7 cellular contexts compared by ENCODE assay signal in genomic region chr10:118850418-118851061, GRCh38.
DNase-seq lines count a peak whose midpoint lies in the region; TF ChIP-seq lines count a peak whose summit lies in the region.

No MANE protein-coding gene starts in this region.

- TF ChIP-seq POLR2A in suprapubic skin (IDR thresholded peaks at IDR 0.05) = no peak

- H3K9me3 ChIP-seq in right atrium auricular region = no peaks in the 10 kb centered on the region
- H3K9me3 ChIP-seq in suprapubic skin = no peaks in the 10 kb centered on the region

- no peak overlapping the region for H3K4me3 Mint-ChIP-seq in activated naive CD4-positive, alpha-beta T cell treated with anti-CD3 and anti-CD28 coated beads for 36 hours

- no peak for TF ChIP-seq EP300 in suprapubic skin (IDR thresholded peaks at IDR 0.05)

- DNase-seq in Jurkat, Clone E6-1 (ENCODE audit: low read depth, low spot score) = peak; percentile 61
- peak; percentile 78 for DNase-seq in SK-MEL-5 (ENCODE audit: low read depth, low spot score)
- DNase-seq in activated naive CD4-positive, alpha-beta T cell treated with anti-CD3 and anti-CD28 coated beads for 36 hours = peak; percentile 93
- peak; percentile 76 for DNase-seq in right atrium auricular region (ENCODE audit: low spot score)
- DNase-seq in stimulated activated CD4-positive, alpha-beta T cell treated with anti-CD3 and anti-CD28 coated beads, Interleukin-12 subunit alpha, Interleukin-12 subunit beta, amount 100 ng/mL, for 48 hours (ENCODE audit: low read depth in 2 of 3, low spot score in 1 of 3) = peak; percentile 70 to 83 (median 77)
- DNase-seq in suprapubic skin (ENCODE audit: low spot score in 2 of 2) = no peak

- WGBS in suprapubic skin = 49% methylated on average over 3 of the region's 3 CpGs

- H3K27ac ChIP-seq in right atrium auricular region = no peak overlapping the region
- H3K27ac ChIP-seq in suprapubic skin = no peak overlapping the region

- no peaks in the 10 kb centered on the region for H3K4me1 ChIP-seq in right atrium auricular region
- peaks cover 2% of the 10 kb centered on the region for H3K4me1 ChIP-seq in suprapubic skin

- in situ Hi-C loops in SK-MEL-5 (cut with HindIII; ENCODE audit: low pct_unique_long_range_greater_than_20kb, low sequenced_read_pairs) = no loop called here

- no peaks in the 10 kb centered on the region for H3K36me3 ChIP-seq in right atrium auricular region
- H3K36me3 ChIP-seq in suprapubic skin = no peaks in the 10 kb centered on the region

- no peaks in the 10 kb centered on the region for H3K36me3 Mint-ChIP-seq in activated naive CD4-positive, alpha-beta T cell treated with anti-CD3 and anti-CD28 coated beads for 36 hours (ENCODE audit: low read depth)

- H3K27me3 ChIP-seq in right atrium auricular region = no peaks in the 10 kb centered on the region
- H3K27me3 ChIP-seq in suprapubic skin = no peaks in the 10 kb centered on the region

- peaks cover 2% of the 10 kb centered on the region for H3K27me3 Mint-ChIP-seq in activated naive CD4-positive, alpha-beta T cell treated with anti-CD3 and anti-CD28 coated beads for 36 hours (ENCODE audit: low read depth)

- intact Hi-C loops in activated naive CD4-positive, alpha-beta T cell treated with anti-CD3 and anti-CD28 coated beads for 36 hours (cut with micrococcal nuclease) = loop anchor here (1.0 to 5.0 kb wide), 3 partner anchors 48 to 282 kb away; no protein-coding TSS in a partner anchor

- H3K4me3 ChIP-seq in Jurkat, Clone E6-1 (ENCODE audit: low read length) = no peak overlapping the region
- H3K4me3 ChIP-seq in right atrium auricular region (no peak overlapping the region), suprapubic skin (no peak overlapping the region)

- no peak overlapping the region for H3K27ac Mint-ChIP-seq in activated naive CD4-positive, alpha-beta T cell treated with anti-CD3 and anti-CD28 coated beads for 36 hours

- peak; percentile 69 for TF ChIP-seq CTCF in GM12874 (IDR thresholded peaks at IDR 0.05; ENCODE audit: insufficient read depth, low read depth, low read length)
- TF ChIP-seq CTCF in right atrium auricular region (IDR thresholded peaks at IDR 0.05) = peak; percentile 25 to 60
- peak in 1 of 2 donors; percentile 62 for TF ChIP-seq CTCF in suprapubic skin (IDR thresholded peaks at IDR 0.05)

- H3K9me3 Mint-ChIP-seq in activated naive CD4-positive, alpha-beta T cell treated with anti-CD3 and anti-CD28 coated beads for 36 hours = no peaks in the 10 kb centered on the region

- no peaks in the 10 kb centered on the region for H3K4me1 Mint-ChIP-seq in activated naive CD4-positive, alpha-beta T cell treated with anti-CD3 and anti-CD28 coated beads for 36 hours (ENCODE audit: low read depth)

- CTCF ChIA-PET in activated naive CD4-positive, alpha-beta T cell treated with anti-CD3 and anti-CD28 coated beads for 36 hours (lab: Charles Lee) = interaction anchor here (0.5 to 1.4 kb wide), 18 partner anchors 9 to 1453 kb away, joined by 3 to 10 read pairs (median 3); partner anchors contain the start of gene CACUL1

Comparison
In these comparisons a context has a peak if more than half of its experiments do, and no peak if none do; other contexts are left out.
1. DNase-seq: peak in Jurkat, Clone E6-1 (single experiment), SK-MEL-5 (single experiment), activated naive CD4-positive, alpha-beta T cell treated with anti-CD3 and anti-CD28 coated beads for 36 hours (single experiment), right atrium auricular region (single experiment) and stimulated activated CD4-positive, alpha-beta T cell treated with anti-CD3 and anti-CD28 coated beads, Interleukin-12 subunit alpha, Interleukin-12 subunit beta, amount 100 ng/mL, for 48 hours (3 of 3); none in suprapubic skin (0 of 2).